8 cellular contexts compared by ENCODE assay signal in the genomic region with DNA sequence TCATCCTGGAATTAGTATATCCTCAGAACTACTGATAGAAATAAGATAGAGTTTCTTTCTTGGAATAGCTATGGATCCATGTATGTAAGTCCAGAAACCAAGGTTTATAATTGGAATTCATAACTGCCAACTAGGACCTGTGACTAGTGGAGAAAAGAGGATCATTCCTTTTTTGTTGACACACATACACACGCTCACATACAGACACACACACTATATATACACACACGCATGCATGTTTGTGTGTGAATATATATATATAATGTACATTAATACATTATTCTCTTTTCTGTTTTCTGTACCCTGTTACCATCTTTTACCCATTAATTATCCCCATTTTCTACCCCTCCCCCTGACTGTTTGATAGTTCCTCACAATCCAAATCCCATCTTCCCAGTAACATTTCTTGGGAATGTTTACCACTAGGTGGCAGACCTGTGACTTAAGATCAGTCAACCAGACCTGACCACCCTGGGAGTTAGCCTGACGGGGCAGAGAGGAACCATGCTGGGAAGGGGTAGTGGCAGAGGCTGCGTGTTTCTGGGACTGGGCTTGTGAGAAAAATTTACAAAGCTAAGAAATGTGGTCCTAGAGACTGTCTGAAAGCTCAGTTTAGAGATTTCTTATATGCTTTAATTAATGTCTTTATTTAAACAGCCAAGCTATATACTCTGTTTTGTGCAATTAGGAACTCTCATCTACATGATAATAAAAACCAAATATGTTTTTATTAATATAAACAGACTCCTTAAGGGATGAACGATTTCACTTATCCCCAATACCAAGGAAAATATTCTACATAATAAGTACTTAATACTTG.
DNase-seq lines count a peak whose midpoint lies in the region; ATAC-seq and TF ChIP-seq lines count a peak whose summit lies in the region.

No MANE protein-coding gene starts in this region.

- H3K4me3 Mint-ChIP-seq in nephron (no peak overlapping the region), immature natural killer cell (no peak overlapping the region)
- no peak overlapping the region for H3K4me3 Mint-ChIP-seq in naive thymus-derived CD8-positive, alpha-beta T cell

- H3K4me1 Mint-ChIP-seq in nephron (no peaks in the 10 kb centered on the region), immature natural killer cell (no peaks in the 10 kb centered on the region)
- no peaks in the 10 kb centered on the region for H3K4me1 Mint-ChIP-seq in naive thymus-derived CD8-positive, alpha-beta T cell

- no peak overlapping the region for H3K27ac ChIP-seq in epithelial cell of prostate

- POLR2A ChIA-PET in AG04449 (lab: Yijun Ruan, JAX), result no interaction called here
- POLR2A ChIA-PET in naive thymus-derived CD8-positive, alpha-beta T cell (lab: Charles Lee), result no interaction called here

- DNase-seq in AG04449 (ENCODE audit: low read depth, low spot score), result peak; percentile 14
- DNase-seq in HT1080 (ENCODE audit: low read depth), result peak; percentile 63
- DNase-seq in OCI-M1 (lab: John Stamatoyannopoulos, UW), result peak; percentile 79
- peak; percentile 12 for DNase-seq in epithelial cell of prostate (ENCODE audit: low read depth, low spot score)
- no peak for DNase-seq in naive thymus-derived CD8-positive, alpha-beta T cell
- no peak for DNase-seq in immature natural killer cell

- no peaks in the 10 kb centered on the region for H3K36me3 Mint-ChIP-seq in nephron (ENCODE audit: low read depth)
- H3K36me3 Mint-ChIP-seq in naive thymus-derived CD8-positive, alpha-beta T cell, result no peaks in the 10 kb centered on the region
- H3K36me3 Mint-ChIP-seq in immature natural killer cell, result no peaks in the 10 kb centered on the region

- peak; percentile 74 for ATAC-seq in GM18498 (IDR thresholded peaks at IDR 0.05; ENCODE audit: unreplicated experiment)
- ATAC-seq in naive thymus-derived CD8-positive, alpha-beta T cell, result no peak

- H3K4me3 ChIP-seq in AG04449 (ENCODE audit: low read depth, low read length), result no peak overlapping the region

- CTCF ChIA-PET in AG04449 (lab: Yijun Ruan, JAX), result interaction anchor here (0.7 to 3.0 kb wide), 10 partner anchors 9 to 177 kb away, joined by 3 to 26 read pairs (median 3); no protein-coding TSS in a partner anchor

- H3K27ac Mint-ChIP-seq in nephron (no peak overlapping the region), immature natural killer cell (no peak overlapping the region)
- no peak overlapping the region for H3K27ac Mint-ChIP-seq in naive thymus-derived CD8-positive, alpha-beta T cell

- peak; percentile 61 for TF ChIP-seq CTCF in AG04449 (IDR thresholded peaks at IDR 0.05; ENCODE audit: insufficient read depth, low read length, missing control alignments)
- peak; percentile 49 to 66 (median 55) for TF ChIP-seq CTCF in nephron (IDR thresholded peaks at IDR 0.05; ENCODE audit: unreplicated experiment in 3 of 3)

- H3K9me3 Mint-ChIP-seq in nephron (no peaks in the 10 kb centered on the region), immature natural killer cell (peaks cover 0 to 9% (median under 1%) of the 10 kb centered on the region in 6 donors)
- H3K9me3 Mint-ChIP-seq in naive thymus-derived CD8-positive, alpha-beta T cell, result peaks cover 0 to 3% (median 0%) of the 10 kb centered on the region in 9 donors

- no peaks in the 10 kb centered on the region for H3K27me3 Mint-ChIP-seq in nephron (ENCODE audit: low read depth)
- H3K27me3 Mint-ChIP-seq in naive thymus-derived CD8-positive, alpha-beta T cell, result no peaks in the 10 kb centered on the region
- H3K27me3 Mint-ChIP-seq in immature natural killer cell (ENCODE audit: low read depth in 3 of 3), result peaks cover 0 to 1% (median 0%) of the 10 kb centered on the region in 3 donors

Comparison
In these comparisons a context has a peak if more than half of its experiments do, and no peak if none do; other contexts are left out.
1. DNase-seq: peak in AG04449 (single experiment), HT1080 (single experiment), OCI-M1 (single experiment) and epithelial cell of prostate (single experiment); none in naive thymus-derived CD8-positive, alpha-beta T cell (0 of 10) and immature natural killer cell (0 of 3).